8 cellular contexts compared by ENCODE assay signal in genomic region chr6:26285143-26286134, GRCh38.
A peak's percentile ranks its signal among the peaks of the same experiment; 100 is the strongest.
DNase-seq lines count a peak whose midpoint lies in the region; ATAC-seq and TF ChIP-seq lines count a peak whose summit lies in the region.

No MANE protein-coding gene starts in this region.

- H3K79me2 ChIP-seq in trophoblast cell (ENCODE audit: control insufficient read depth, insufficient read depth, low read length, poor library complexity) = peaks cover 5% of the 10 kb centered on the region

- peaks cover 0 to 3% of the 10 kb centered on the region in 2 experiments for H3K4me1 ChIP-seq in trophoblast cell (ENCODE audit: control insufficient read depth in 1 of 2, insufficient read depth in 2 of 2, low read length in 2 of 2)
- peaks cover 0 to 30% (median 6%) of the 10 kb centered on the region in 4 donors for H3K4me1 ChIP-seq in transverse colon

- TF ChIP-seq CTCF in GM12875 (IDR thresholded peaks at IDR 0.05; ENCODE audit: borderline replicate concordance, insufficient read depth, low read depth, low read length) (no peak), transverse colon (IDR thresholded peaks at IDR 0.05) (no peak)

- peak overlapping the region; percentile 39 for H4K91ac ChIP-seq in trophoblast cell (ENCODE audit: low read depth, low read length)

- peak overlapping the region; percentile 48 for H4K8ac ChIP-seq in trophoblast cell (ENCODE audit: low read depth, low read length)

- H3K18ac ChIP-seq in trophoblast cell (ENCODE audit: low read length) = peak overlapping the region; percentile 34

- no peak overlapping the region for H3K4ac ChIP-seq in trophoblast cell (ENCODE audit: low read depth, low read length)

- H3K36me3 ChIP-seq in trophoblast cell (ENCODE audit: control insufficient read depth in 1 of 2, insufficient read depth in 2 of 2, low read length in 2 of 2) (peaks cover 0 to 3% of the 10 kb centered on the region in 2 experiments), transverse colon (no peaks in the 10 kb centered on the region)

- no peak overlapping the region for H2BK12ac ChIP-seq in trophoblast cell (ENCODE audit: low read length)

- H2BK5ac ChIP-seq in trophoblast cell (ENCODE audit: low read depth, low read length, poor library complexity) = peak overlapping the region; percentile 54

- H3K23ac ChIP-seq in trophoblast cell (ENCODE audit: low read length) = no peak overlapping the region

- intact Hi-C loops in cardiac septum (cut with DNase I) (loop anchor here (2.0 to 10.0 kb wide), 5 partner anchors 25 to 849 kb away; a partner anchor contains a TSS), transverse colon (cut with DNase I; ENCODE audit: low total_unique reads) (no loop called here)

- H3K79me1 ChIP-seq in trophoblast cell (ENCODE audit: low read length) = peaks cover 11% of the 10 kb centered on the region

- peak overlapping the region; percentile 69 for H3K9ac ChIP-seq in trophoblast cell (ENCODE audit: low read length)

- H3K27ac ChIP-seq in adipose tissue (ENCODE audit: low read depth, low read length) = peak overlapping the region; percentile 79
- peak overlapping the region; percentile 81 for H3K27ac ChIP-seq in trophoblast cell (ENCODE audit: low read depth, low read length)
- peak overlapping the region; percentile 93 to 98 (median 95) for H3K27ac ChIP-seq in transverse colon

- TF ChIP-seq POLR2A in transverse colon (IDR thresholded peaks at IDR 0.05) = peak; percentile 98

- H3K4me2 ChIP-seq in trophoblast cell (ENCODE audit: low read length) = peak overlapping the region; percentile 70

- H3K9me3 ChIP-seq in trophoblast cell (ENCODE audit: insufficient read depth, low read depth, low read length) = no peaks in the 10 kb centered on the region
- H3K9me3 ChIP-seq in transverse colon = no peaks in the 10 kb centered on the region

- in situ Hi-C loops in transverse colon (cut with MboI; ENCODE audit: low pct_ligation_motif_present in 1 of 4, low pct_unique_long_range_greater_than_20kb in 1 of 4, low sequenced_read_pairs in 3 of 4) = loop anchor here in 1 of 4 donors (25.0 kb wide), 1 partner anchor 877 kb away; no protein-coding TSS in a partner anchor

- H3K4me3 ChIP-seq in GM12875 (ENCODE audit: low read depth, low read length) = peak overlapping the region; percentile 43
- peak overlapping the region; percentile 85 for H3K4me3 ChIP-seq in trophoblast cell (ENCODE audit: low read depth, low read length)
- peak overlapping the region; percentile 19 to 70 (median 60) for H3K4me3 ChIP-seq in transverse colon

- TF ChIP-seq EP300 in transverse colon (IDR thresholded peaks at IDR 0.05; ENCODE audit: low read depth) = peak; percentile 92

- ATAC-seq in HG02798 (IDR thresholded peaks at IDR 0.05; ENCODE audit: poor library complexity, unreplicated experiment) = peak; percentile 87

- DNase-seq in NCI-H1436 (lab: John Stamatoyannopoulos, UW) = peak; percentile 96
- DNase-seq in SW480 (ENCODE audit: low spot score) = peak; percentile 96
- DNase-seq in cardiac septum (ENCODE audit: low spot score) = peak; percentile 98
- DNase-seq in trophoblast cell = peak; percentile 98 to 99
- DNase-seq in transverse colon = peak; percentile 99

- H3K27me3 ChIP-seq in trophoblast cell (ENCODE audit: insufficient read depth, low read length) = no peaks in the 10 kb centered on the region
- H3K27me3 ChIP-seq in transverse colon = no peaks in the 10 kb centered on the region

- H4K12ac ChIP-seq in trophoblast cell (ENCODE audit: low read depth, low read length) = peak overlapping the region; percentile 44

- peak overlapping the region; percentile 10 for H2BK120ac ChIP-seq in trophoblast cell (ENCODE audit: insufficient read depth, low read length, poor library complexity)

- peak overlapping the region; percentile 50 for H3K14ac ChIP-seq in trophoblast cell (ENCODE audit: low read length)

- H2AFZ ChIP-seq in trophoblast cell (ENCODE audit: insufficient read depth, low read length, poor library complexity) = peak overlapping the region; percentile 14

- WGBS in adipose tissue, 3 donors = 0 to 1% (median 0%) methylated on average over 53 of the region's 53 CpGs
- WGBS in trophoblast cell (ENCODE audit: extremely low coverage, insufficient coverage, insufficient read length) = no CpG with 5 or more reads among the region's 53 CpGs
- 0 to 1% methylated on average over 15 to 53 of the region's 53 CpGs for whole genome bisulfite sequencing in transverse colon (ENCODE audit: low coverage in 1 of 2), 2 donors

- H2AK5ac ChIP-seq in trophoblast cell (ENCODE audit: low read length) = no peak overlapping the region

Comparison
In these comparisons a context has a peak if more than half of its experiments do, and no peak if none do; other contexts are left out.
1. Peak in every context shown above with its lines: DNase-seq, ATAC-seq, H3K4me3 ChIP-seq and H3K27ac ChIP-seq.